11 cellular contexts compared by ENCODE assay signal in the genomic region with DNA sequence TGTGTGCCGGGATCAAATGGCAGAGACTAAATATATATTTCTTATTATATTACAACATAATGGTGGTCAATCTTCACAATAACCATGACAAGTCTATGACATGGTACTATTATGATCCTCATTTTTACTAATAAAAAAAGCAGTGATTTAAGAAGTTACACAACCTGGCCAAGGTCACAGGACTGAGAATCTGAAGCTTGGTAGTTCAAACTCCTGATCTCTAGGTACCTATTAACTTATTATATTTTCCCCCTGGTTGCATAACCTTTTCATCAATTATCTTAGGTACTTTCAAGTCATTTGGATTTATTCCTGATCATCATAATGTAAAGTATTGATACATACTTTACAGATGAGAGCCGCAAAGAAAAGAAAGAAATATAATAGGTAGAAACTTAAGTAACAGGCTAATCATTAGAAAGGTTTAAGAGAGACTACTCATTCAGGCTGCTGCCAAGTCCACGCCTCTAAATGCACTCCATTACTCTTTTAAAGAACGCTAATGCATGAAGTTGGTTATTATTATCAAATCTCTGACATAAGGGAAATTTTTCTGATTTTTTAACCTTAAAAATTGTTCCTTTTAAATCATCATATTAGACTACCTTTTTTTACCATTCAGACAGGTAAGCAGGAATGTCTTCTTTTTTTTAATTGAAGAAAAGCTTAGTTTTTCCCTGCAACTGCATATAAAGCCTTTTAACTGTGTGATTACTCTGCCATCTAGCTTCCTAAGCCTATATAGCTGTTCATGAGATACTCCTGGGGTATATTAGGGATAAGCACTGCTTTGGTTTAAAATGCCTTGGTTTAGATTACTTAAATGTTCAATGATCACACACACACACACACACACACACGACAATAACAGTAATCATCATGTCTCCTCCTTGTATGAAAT. TPM values are rescaled to one million over a fixed set of nuclear protein-coding genes. Genes with fewer than 3 reads are reported as not detected.
DNase-seq lines count a peak whose midpoint lies in the region; TF ChIP-seq lines count a peak whose summit lies in the region.
"Had no signal": no experiment of that assay in that cellular context is flagged by ENCODE, and none has a peak within 500 bp of the region (broad histone marks: within the 10 kb centered on the region; RNA-seq: fewer than 3 reads in every experiment).

No MANE protein-coding gene starts in this region.

- no peaks in the 10 kb centered on the region for H3K9me3 ChIP-seq in A673 (ENCODE audit: low read depth, low read length, poor library complexity, severe bottlenecking)
- no peaks in the 10 kb centered on the region for H3K9me3 ChIP-seq in esophagus squamous epithelium
- H3K9me3 ChIP-seq: adrenal gland, transverse colon had no signal

- no peaks in the 10 kb centered on the region for H3K36me3 Mint-ChIP-seq in activated T-helper 1 cell treated with anti-CD3 and anti-CD28 coated beads, Interleukin-12 subunit alpha, Interleukin-12 subunit beta, Interleukin-2, Interleukin-4 antibody, amounts not matched to agents 30 ng/mL and 10 ng/mL and 1 ng/mL, durations not matched to agents 14 hours and 24 hours and 36 hours (ENCODE audit: low read depth)
- no peaks in the 10 kb centered on the region for H3K36me3 Mint-ChIP-seq in activated naive CD8-positive, alpha-beta T cell treated with anti-CD3 and anti-CD28 coated beads for 36 hours

- peaks cover 6% of the 10 kb centered on the region for H3K27me3 Mint-ChIP-seq in activated T-helper 1 cell treated with anti-CD3 and anti-CD28 coated beads, Interleukin-12 subunit alpha, Interleukin-12 subunit beta, Interleukin-2, Interleukin-4 antibody, amounts not matched to agents 30 ng/mL and 10 ng/mL and 1 ng/mL, durations not matched to agents 14 hours and 24 hours and 36 hours (ENCODE audit: insufficient read depth)
- no peaks in the 10 kb centered on the region for H3K27me3 Mint-ChIP-seq in activated naive CD8-positive, alpha-beta T cell treated with anti-CD3 and anti-CD28 coated beads for 36 hours

- H3K4me1 Mint-ChIP-seq in activated T-helper 1 cell treated with anti-CD3 and anti-CD28 coated beads, Interleukin-12 subunit alpha, Interleukin-12 subunit beta, Interleukin-2, Interleukin-4 antibody, amounts not matched to agents 30 ng/mL and 10 ng/mL and 1 ng/mL, durations not matched to agents 14 hours and 24 hours and 36 hours (ENCODE audit: low read depth): no peaks in the 10 kb centered on the region
- no peaks in the 10 kb centered on the region for H3K4me1 Mint-ChIP-seq in activated naive CD8-positive, alpha-beta T cell treated with anti-CD3 and anti-CD28 coated beads for 36 hours

- BruUV-seq in A673 (replicated peaks; lab: Mats Ljungman, UMichigan): no TSS peak

- no peak for TF ChIP-seq POLR2A in esophagus squamous epithelium (IDR thresholded peaks at IDR 0.05)

- TF ChIP-seq CTCF in A673 (conservative IDR thresholded peaks at IDR 0.05; ENCODE audit: low read depth, low read length) (peak; percentile 52), esophagus squamous epithelium (IDR thresholded peaks at IDR 0.05) (no peak)

- no peak overlapping the region for H3K27ac Mint-ChIP-seq in activated T-helper 1 cell treated with anti-CD3 and anti-CD28 coated beads, Interleukin-12 subunit alpha, Interleukin-12 subunit beta, Interleukin-2, Interleukin-4 antibody, amounts not matched to agents 30 ng/mL and 10 ng/mL and 1 ng/mL, durations not matched to agents 14 hours and 24 hours and 36 hours
- no peak overlapping the region for H3K27ac Mint-ChIP-seq in activated naive CD8-positive, alpha-beta T cell treated with anti-CD3 and anti-CD28 coated beads for 36 hours

- DNase-seq in A673 (ENCODE audit: low spot score) (peak; percentile 12), HPDE6-E6E7 (ENCODE audit: extremely low spot score) (peak; percentile 28), RKO (ENCODE audit: low spot score) (peak; percentile 56), hepatic stellate cell (ENCODE audit: low spot score) (peak; percentile 29), medulla oblongata (ENCODE audit: extremely low spot score) (no peak), esophagus squamous epithelium (lab: John Stamatoyannopoulos, UW) (no peak)
- no peak for DNase-seq in activated T-helper 1 cell treated with anti-CD3 and anti-CD28 coated beads, Interleukin-12 subunit alpha, Interleukin-12 subunit beta, Interleukin-2, Interleukin-4 antibody, amounts not matched to agents 30 ng/mL and 10 ng/mL and 1 ng/mL, durations not matched to agents 14 hours and 24 hours and 36 hours (ENCODE audit: low spot score)
- DNase-seq in activated naive CD8-positive, alpha-beta T cell treated with anti-CD3 and anti-CD28 coated beads for 36 hours: no peak
- DNase-seq: adrenal gland, DMS153, transverse colon had no signal

- H3K27ac ChIP-seq in A673 (ENCODE audit: low read depth, low read length, poor library complexity, severe bottlenecking): no peak overlapping the region
- no peak overlapping the region for H3K27ac ChIP-seq in esophagus squamous epithelium
- H3K27ac ChIP-seq: adrenal gland, transverse colon had no signal

- H3K36me3 ChIP-seq in A673 (ENCODE audit: insufficient read depth, low read length, poor library complexity, severe bottlenecking) (no peaks in the 10 kb centered on the region), esophagus squamous epithelium (no peaks in the 10 kb centered on the region)
- H3K36me3 ChIP-seq: adrenal gland, transverse colon had no signal

- no peaks in the 10 kb centered on the region for H3K9me3 Mint-ChIP-seq in activated T-helper 1 cell treated with anti-CD3 and anti-CD28 coated beads, Interleukin-12 subunit alpha, Interleukin-12 subunit beta, Interleukin-2, Interleukin-4 antibody, amounts not matched to agents 30 ng/mL and 10 ng/mL and 1 ng/mL, durations not matched to agents 14 hours and 24 hours and 36 hours
- H3K9me3 Mint-ChIP-seq in activated naive CD8-positive, alpha-beta T cell treated with anti-CD3 and anti-CD28 coated beads for 36 hours: no peaks in the 10 kb centered on the region

- POLR2A ChIA-PET in A673 (lab: Charles Lee; ENCODE audit: low non-redundant PET): interaction anchor here (0.7 kb wide), 1 partner anchor 37 kb away, joined by 7 read pairs; no protein-coding TSS in a partner anchor

- no peaks in the 10 kb centered on the region for H3K4me1 ChIP-seq in A673 (ENCODE audit: insufficient read depth, low read length, poor library complexity, severe bottlenecking)
- no peaks in the 10 kb centered on the region for H3K4me1 ChIP-seq in esophagus squamous epithelium
- H3K4me1 ChIP-seq: adrenal gland, transverse colon had no signal

- H3K27me3 ChIP-seq in A673 (replicated peaks; ENCODE audit: insufficient read depth, low read depth, low read length, poor library complexity): no peaks in the 10 kb centered on the region
- H3K27me3 ChIP-seq in esophagus squamous epithelium: no peaks in the 10 kb centered on the region
- H3K27me3 ChIP-seq: adrenal gland, transverse colon had no signal

- intact Hi-C loops in A673 (cut with micrococcal nuclease; ENCODE audit: unreplicated experiment): loop anchor here (2.0 kb wide), 1 partner anchor 90 kb away; no protein-coding TSS in a partner anchor
- intact Hi-C loops in activated T-helper 1 cell treated with anti-CD3 and anti-CD28 coated beads, Interleukin-12 subunit alpha, Interleukin-12 subunit beta, Interleukin-2, Interleukin-4 antibody, amounts not matched to agents 30 ng/mL and 10 ng/mL and 1 ng/mL, durations not matched to agents 14 hours and 24 hours and 36 hours (cut with micrococcal nuclease): no loop called here
- intact Hi-C loops in esophagus squamous epithelium (cut with DNase I): no loop called here

- CTCF ChIA-PET in A673 (lab: Charles Lee): interaction anchor here (0.7 kb wide), 1 partner anchor 89 kb away, joined by 5 read pairs; no protein-coding TSS in a partner anchor

- H3K4me3 ChIP-seq in A673 (ENCODE audit: low read depth, low read length, poor library complexity, severe bottlenecking) (no peak overlapping the region), esophagus squamous epithelium (no peak overlapping the region)
- H3K4me3 ChIP-seq: adrenal gland, transverse colon had no signal

- 51 to 54% methylated on average over 5 of the region's 5 CpGs for whole genome bisulfite sequencing in esophagus squamous epithelium, 2 donors

- no peak overlapping the region for H3K4me3 Mint-ChIP-seq in activated T-helper 1 cell treated with anti-CD3 and anti-CD28 coated beads, Interleukin-12 subunit alpha, Interleukin-12 subunit beta, Interleukin-2, Interleukin-4 antibody, amounts not matched to agents 30 ng/mL and 10 ng/mL and 1 ng/mL, durations not matched to agents 14 hours and 24 hours and 36 hours
- no peak overlapping the region for H3K4me3 Mint-ChIP-seq in activated naive CD8-positive, alpha-beta T cell treated with anti-CD3 and anti-CD28 coated beads for 36 hours

RNA-seq across cellular contexts. Expression of a gene that starts 35.6 kb away (rescaled TPM):
- 1,002 and 1,040 TPM in 2 replicates for total RNA-seq in A673 (2021)
- total RNA-seq in activated T-helper 1 cell treated with anti-CD3 and anti-CD28 coated beads, Interleukin-12 subunit alpha, Interleukin-12 subunit beta, Interleukin-2, Interleukin-4 antibody, amounts not matched to agents 30 ng/mL and 10 ng/mL and 1 ng/mL, durations not matched to agents 14 hours and 24 hours and 36 hours: 1,860 and 1,913 TPM in 2 replicates
- 1,000 to 10,000 TPM; 1,759 to 2,048 TPM for total RNA-seq in activated naive CD8-positive, alpha-beta T cell treated with anti-CD3 and anti-CD28 coated beads for 36 hours
- over 10,000 TPM in 1 of 4 donors, 1,000 to 10,000 TPM in 2, 100 to 1,000 TPM in 1; 911 to 13,326 (median 8,997) TPM for total RNA-seq in esophagus squamous epithelium

RNA-seq across cellular contexts. Expression of a gene that starts 48.2 kb away (rescaled TPM):
- 47.5 and 49.2 TPM in 2 replicates for total RNA-seq in A673 (2021)
- total RNA-seq in activated T-helper 1 cell treated with anti-CD3 and anti-CD28 coated beads, Interleukin-12 subunit alpha, Interleukin-12 subunit beta, Interleukin-2, Interleukin-4 antibody, amounts not matched to agents 30 ng/mL and 10 ng/mL and 1 ng/mL, durations not matched to agents 14 hours and 24 hours and 36 hours: 45.1 and 46.7 TPM in 2 replicates
- 10 to 100 TPM; 58.9 to 59.9 TPM for total RNA-seq in activated naive CD8-positive, alpha-beta T cell treated with anti-CD3 and anti-CD28 coated beads for 36 hours
- total RNA-seq in esophagus squamous epithelium: 10 to 100 TPM in 2 of 4 donors, 1 to 10 TPM in 2; 5.5 to 19.8 (median 12.8) TPM

Comparison
In these comparisons a context has a peak if more than half of its experiments do, and no peak if none do; other contexts are left out.
1. DNase-seq: peak in A673 (single experiment), HPDE6-E6E7 (single experiment), RKO (single experiment) and hepatic stellate cell (single experiment); none in activated T-helper 1 cell treated with anti-CD3 and anti-CD28 coated beads, Interleukin-12 subunit alpha, Interleukin-12 subunit beta, Interleukin-2, Interleukin-4 antibody, amounts not matched to agents 30 ng/mL and 10 ng/mL and 1 ng/mL, durations not matched to agents 14 hours and 24 hours and 36 hours (single experiment), medulla oblongata (single experiment), activated naive CD8-positive, alpha-beta T cell treated with anti-CD3 and anti-CD28 coated beads for 36 hours (single experiment) and esophagus squamous epithelium (single experiment).